In genomic region chr6:43183441-43183840, GRCh38 we compare ENCODE assay signal across 10 cellular contexts. TPM values are rescaled to one million over a fixed set of nuclear protein-coding genes. Genes with fewer than 3 reads are reported as not detected.
DNase-seq lines count a peak whose midpoint lies in the region; ATAC-seq, FAIRE-seq and TF ChIP-seq lines count a peak whose summit lies in the region.
"Had no signal": no experiment of that assay in that cellular context is flagged by ENCODE, and none has a peak within 500 bp of the region (broad histone marks: within the 10 kb centered on the region; RNA-seq: fewer than 3 reads in every experiment).

No MANE protein-coding gene starts in this region.

- TF ChIP-seq CTCF in pancreas (IDR thresholded peaks at IDR 0.05), result no peak

- H3K9me2 ChIP-seq in GM23248 (ENCODE audit: insufficient read depth), result no peaks in the 10 kb centered on the region

- H2AFZ ChIP-seq in ACC112 (ENCODE audit: low read length, unreplicated experiment), result no peak overlapping the region
- H2AFZ ChIP-seq in GM23248, result no peak overlapping the region

- ATAC-seq in naive B cell (ENCODE audit: low read depth in 2 of 2) (no peak), HG03432 (IDR thresholded peaks at IDR 0.05; ENCODE audit: unreplicated experiment) (no peak), pancreas (no peak)

- peak overlapping the region; percentile 80 for H3K9ac ChIP-seq in GM23248

- no peaks in the 10 kb centered on the region for H3K9me3 Mint-ChIP-seq in activated T-helper 2 cell treated with anti-CD3 and anti-CD28 coated beads, Interferon-gamma antibody, Interleukin-2, Interleukin-4, amounts not matched to agents 10 μg/mL and 5 μg/mL and 100 μg/mL, durations not matched to agents 14 hours and 24 hours and 36 hours
- H3K9me3 Mint-ChIP-seq in naive B cell, result peaks cover 0 to 2% (median 0%) of the 10 kb centered on the region in 7 donors

- no peak overlapping the region for H3K27ac ChIP-seq in ACC112 (ENCODE audit: low read depth, low read length)
- no peak overlapping the region for H3K27ac ChIP-seq in GM23248
- no peak overlapping the region for H3K27ac ChIP-seq in pancreas

- H4K20me1 ChIP-seq in GM23248 (ENCODE audit: insufficient read depth), result no peaks in the 10 kb centered on the region

- peak overlapping the region; percentile 82 for H3K27ac Mint-ChIP-seq in activated T-helper 2 cell treated with anti-CD3 and anti-CD28 coated beads, Interferon-gamma antibody, Interleukin-2, Interleukin-4, amounts not matched to agents 10 μg/mL and 5 μg/mL and 100 μg/mL, durations not matched to agents 14 hours and 24 hours and 36 hours
- peak overlapping the region in 5 of 6 donors; percentile 81 to 98 (median 90) for H3K27ac Mint-ChIP-seq in naive B cell

- DNase-seq in GM23248 (no peak), naive B cell (no peak), pancreas (no peak), NCI-H1105 (lab: John Stamatoyannopoulos, UW) (no peak), NCI-H2081 treated with DMSO at 0.1 percent for 48 hours (lab: John Stamatoyannopoulos, UW) (no peak)
- no peak for DNase-seq in activated T-helper 2 cell treated with anti-CD3 and anti-CD28 coated beads, Interferon-gamma antibody, Interleukin-2, Interleukin-4, amounts not matched to agents 10 μg/mL and 5 μg/mL and 100 μg/mL, durations not matched to agents 14 hours and 24 hours and 36 hours (ENCODE audit: low spot score)
- DNase-seq: activated CD4-positive, alpha-beta T cell treated with anti-CD3 and anti-CD28 coated beads for 1 hour; DMS 273 treated with DMSO at 0.1 percent for 48 hours had no signal

- H3F3A ChIP-seq in GM23248 (ENCODE audit: insufficient read depth), result peaks cover 15% of the 10 kb centered on the region

- H3K4me3 Mint-ChIP-seq in activated T-helper 2 cell treated with anti-CD3 and anti-CD28 coated beads, Interferon-gamma antibody, Interleukin-2, Interleukin-4, amounts not matched to agents 10 μg/mL and 5 μg/mL and 100 μg/mL, durations not matched to agents 14 hours and 24 hours and 36 hours (ENCODE audit: low read depth), result peak overlapping the region; percentile 98
- H3K4me3 Mint-ChIP-seq in naive B cell, result peak overlapping the region; percentile 80 to 96 (median 94)

- H3K36me3 ChIP-seq in ACC112 (ENCODE audit: insufficient read depth, low read length) (peaks cover 16% of the 10 kb centered on the region; the same call in 1 of the 2 replicates), GM23248 (ENCODE audit: low read depth) (peaks cover 9% of the 10 kb centered on the region; the same call in 1 of the 2 replicates), pancreas (peaks cover 5 to 21% (median 11%) of the 10 kb centered on the region in 3 donors)

- H3K36me3 Mint-ChIP-seq in activated T-helper 2 cell treated with anti-CD3 and anti-CD28 coated beads, Interferon-gamma antibody, Interleukin-2, Interleukin-4, amounts not matched to agents 10 μg/mL and 5 μg/mL and 100 μg/mL, durations not matched to agents 14 hours and 24 hours and 36 hours (ENCODE audit: low read depth), result peaks cover 30% of the 10 kb centered on the region
- peaks cover 18 to 22% of the 10 kb centered on the region in 2 donors for H3K36me3 Mint-ChIP-seq in naive B cell

- FAIRE-seq in pancreas (lab: Jason Lieb, UNC), result no peak

- 96 to 97% methylated on average over 4 of the region's 4 CpGs for WGBS in GM23248 (ENCODE audit: low coverage in 1 of 2, low lambda C conversion rate in 2 of 2, missing lambda C conversion rate in 2 of 2), 2 experiments
- WGBS in pancreas, 2 donors, result 97% methylated on average over 4 of the region's 4 CpGs

- H3K9me3 ChIP-seq in GM23248 (ENCODE audit: low read depth), result no peaks in the 10 kb centered on the region
- no peaks in the 10 kb centered on the region for H3K9me3 ChIP-seq in pancreas

- H3K27me3 Mint-ChIP-seq in activated T-helper 2 cell treated with anti-CD3 and anti-CD28 coated beads, Interferon-gamma antibody, Interleukin-2, Interleukin-4, amounts not matched to agents 10 μg/mL and 5 μg/mL and 100 μg/mL, durations not matched to agents 14 hours and 24 hours and 36 hours (ENCODE audit: low read depth), result no peaks in the 10 kb centered on the region
- no peaks in the 10 kb centered on the region for H3K27me3 Mint-ChIP-seq in naive B cell

- H3K27me3 ChIP-seq in ACC112 (ENCODE audit: insufficient read depth, low read length), result no peaks in the 10 kb centered on the region
- H3K27me3 ChIP-seq in GM23248 (replicated peaks; ENCODE audit: insufficient read depth), result no peaks in the 10 kb centered on the region
- H3K27me3 ChIP-seq in pancreas, result no peaks in the 10 kb centered on the region

- H3K79me2 ChIP-seq in ACC112 (ENCODE audit: control insufficient read depth, insufficient read depth, low read length, unreplicated experiment) (peaks cover 3% of the 10 kb centered on the region), GM23248 (ENCODE audit: insufficient read depth) (peaks cover 18% of the 10 kb centered on the region; the same call in 1 of the 2 replicates)

- intact Hi-C loops in activated T-helper 2 cell treated with anti-CD3 and anti-CD28 coated beads, Interferon-gamma antibody, Interleukin-2, Interleukin-4, amounts not matched to agents 10 μg/mL and 5 μg/mL and 100 μg/mL, durations not matched to agents 14 hours and 24 hours and 36 hours (cut with micrococcal nuclease), result no loop called here
- intact Hi-C loops in pancreas (cut with DNase I), result no loop called here

- H3K4me2 ChIP-seq in GM23248 (ENCODE audit: unreplicated experiment), result peak overlapping the region; percentile 89

- H3K4me1 Mint-ChIP-seq in activated T-helper 2 cell treated with anti-CD3 and anti-CD28 coated beads, Interferon-gamma antibody, Interleukin-2, Interleukin-4, amounts not matched to agents 10 μg/mL and 5 μg/mL and 100 μg/mL, durations not matched to agents 14 hours and 24 hours and 36 hours (ENCODE audit: low read depth), result peaks cover 38% of the 10 kb centered on the region
- H3K4me1 Mint-ChIP-seq in naive B cell, result peaks cover 44 to 49% (median 48%) of the 10 kb centered on the region in 3 donors

- in situ Hi-C loops in GM23248 (cut with MboI), result no loop called here

- H3K4me1 ChIP-seq in ACC112 (ENCODE audit: control insufficient read depth, insufficient read depth, low read length, unreplicated experiment) (peaks cover 22% of the 10 kb centered on the region), GM23248 (ENCODE audit: insufficient read depth) (peaks cover 17% of the 10 kb centered on the region), pancreas (peaks cover 0 to 6% (median 0%) of the 10 kb centered on the region in 3 donors)

- H3K4me3 ChIP-seq in ACC112 (ENCODE audit: low read depth, low read length) (peak overlapping the region; percentile 78; the same call in 1 of the 2 replicates), GM23248 (peak overlapping the region; percentile 79), pancreas (no peak overlapping the region)

RNA-seq across cellular contexts. Expression of gene CUL9, which starts 1.4 kb away (rescaled TPM):
- 15.0 and 26.1 TPM in 2 replicates for total RNA-seq in GM23248 (2014; rRNA removed; shearing (Covaris generic))
- polyA plus RNA-seq in GM23248 (2016; fragmentation: Nextera tagmentation; extraction: Ambion mirVana), result 8.5 and 8.6 TPM in 2 replicates
- 34.3 and 37.4 TPM in 2 replicates for total RNA-seq in activated T-helper 2 cell treated with anti-CD3 and anti-CD28 coated beads, Interferon-gamma antibody, Interleukin-2, Interleukin-4, amounts not matched to agents 10 μg/mL and 5 μg/mL and 100 μg/mL, durations not matched to agents 14 hours and 24 hours and 36 hours
- 10 to 100 TPM in 3 of 6 donors, 1 to 10 TPM in 3; 1.2 to 16.5 (median 9.5) TPM for polyA plus RNA-seq in naive B cell (ENCODE audit: low read depth in 6 of 6)
- total RNA-seq in pancreas, result 10 to 100 TPM; 11.3 to 26.7 (median 13.8) TPM
- 10 to 100 TPM; 86.6 to 99.3 TPM for polyA plus RNA-seq in pancreas

RNA-seq across cellular contexts. Expression of gene SRF, which starts 12.4 kb away (rescaled TPM):
- total RNA-seq in GM23248 (2014; rRNA removed; shearing (Covaris generic)), result 23.5 and 29.6 TPM in 2 replicates
- 3.3 TPM in 2 replicates for polyA plus RNA-seq in GM23248 (2016; fragmentation: Nextera tagmentation; extraction: Ambion mirVana)
- total RNA-seq in activated T-helper 2 cell treated with anti-CD3 and anti-CD28 coated beads, Interferon-gamma antibody, Interleukin-2, Interleukin-4, amounts not matched to agents 10 μg/mL and 5 μg/mL and 100 μg/mL, durations not matched to agents 14 hours and 24 hours and 36 hours, result 50.9 and 52.0 TPM in 2 replicates
- 1 to 10 TPM; 2.5 to 5.3 (median 4.7) TPM for polyA plus RNA-seq in naive B cell (ENCODE audit: low read depth in 6 of 6)
- total RNA-seq in pancreas, result 10 to 100 TPM in 3 of 6 donors, 1 to 10 TPM in 3; 7.2 to 12.8 (median 9.8) TPM
- polyA plus RNA-seq in pancreas, result 10 to 100 TPM; 11.0 to 11.9 TPM

RNA-seq across cellular contexts. Expression of gene DNPH1, which starts 45.8 kb away (rescaled TPM):
- 61.2 and 94.8 TPM in 2 replicates for total RNA-seq in GM23248 (2014; rRNA removed; shearing (Covaris generic))
- 90.2 and 93.6 TPM in 2 replicates for polyA plus RNA-seq in GM23248 (2016; fragmentation: Nextera tagmentation; extraction: Ambion mirVana)
- total RNA-seq in activated T-helper 2 cell treated with anti-CD3 and anti-CD28 coated beads, Interferon-gamma antibody, Interleukin-2, Interleukin-4, amounts not matched to agents 10 μg/mL and 5 μg/mL and 100 μg/mL, durations not matched to agents 14 hours and 24 hours and 36 hours, result 70.5 and 76.7 TPM in 2 replicates
- polyA plus RNA-seq in naive B cell (ENCODE audit: low read depth in 6 of 6), result 100 to 1,000 TPM; 101 to 176 (median 133) TPM
- total RNA-seq in pancreas, result 10 to 100 TPM; 19.9 to 45.1 (median 38.4) TPM
- polyA plus RNA-seq in pancreas, result 10 to 100 TPM; 56.0 to 73.3 TPM

RNA-seq across cellular contexts. Expression of gene TTBK1, which starts 59.8 kb away (rescaled TPM):
- not detected in 2 replicates for total RNA-seq in GM23248 (2014; rRNA removed; shearing (Covaris generic))
- polyA plus RNA-seq in GM23248 (2016; fragmentation: Nextera tagmentation; extraction: Ambion mirVana) (not detected in 2 replicates), naive B cell (ENCODE audit: low read depth in 6 of 6) (not detected), pancreas (under 1 TPM; 0.45 to 0.57 TPM)
- total RNA-seq in activated T-helper 2 cell treated with anti-CD3 and anti-CD28 coated beads, Interferon-gamma antibody, Interleukin-2, Interleukin-4, amounts not matched to agents 10 μg/mL and 5 μg/mL and 100 μg/mL, durations not matched to agents 14 hours and 24 hours and 36 hours, result 1.5 TPM in 2 replicates
- total RNA-seq in pancreas, result under 1 TPM; 0.08 to 0.19 (median 0.14) TPM

Comparison
In these comparisons a context has a peak if more than half of its experiments do, and no peak if none do; other contexts are left out.
1. H3K4me3 ChIP-seq: peak in ACC112 (single experiment) and GM23248 (single experiment); none in pancreas (0 of 4).